11 cellular contexts compared by ENCODE assay signal in the genomic region with DNA sequence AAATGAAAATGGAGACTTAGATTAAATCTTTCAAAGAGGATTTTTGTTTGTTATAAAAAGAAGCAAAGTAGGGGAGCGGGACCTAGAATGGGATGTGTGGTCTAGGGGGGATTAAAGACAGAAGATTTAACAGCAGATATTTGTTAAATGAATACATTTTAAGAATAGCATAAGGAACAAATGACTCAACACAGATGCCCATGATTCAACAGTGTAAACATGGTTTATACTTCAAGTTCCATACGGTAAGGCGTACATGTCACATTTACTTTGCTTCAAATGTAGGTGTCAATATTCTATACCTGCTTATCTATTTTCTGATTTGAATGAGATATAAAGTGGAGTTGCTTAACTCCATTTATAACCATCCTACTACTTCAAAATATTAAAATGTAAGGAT. TPM values are rescaled to one million over a fixed set of nuclear protein-coding genes. Genes with fewer than 3 reads are reported as not detected.
DNase-seq lines count a peak whose midpoint lies in the region; ATAC-seq and TF ChIP-seq lines count a peak whose summit lies in the region.
"Had no signal": no experiment of that assay in that cellular context is flagged by ENCODE, and none has a peak within 500 bp of the region (broad histone marks: within the 10 kb centered on the region; RNA-seq: fewer than 3 reads in every experiment).

No MANE protein-coding gene starts in this region.

- no peak overlapping the region for H3K14ac ChIP-seq in neuronal stem cell (ENCODE audit: low read length)

- H3K36me3 ChIP-seq in neuronal stem cell (replicated peaks in 1 of 2; ENCODE audit: control insufficient read depth in 2 of 2, insufficient read depth in 2 of 2, low read length in 2 of 2): peaks cover 3 to 16% of the 10 kb centered on the region in 2 donors

- H2AFZ ChIP-seq in neuronal stem cell (ENCODE audit: low read length): no peak overlapping the region

- H3K27me3 Mint-ChIP-seq in T-helper 1 cell treated with Interleukin-12 subunit alpha and Interleukin-12 subunit beta and Interleukin-4 antibody, amounts not matched to agents 30 μg/mL and 1 μg/mL, for 36 hours (ENCODE audit: low read depth): no peaks in the 10 kb centered on the region
- no peaks in the 10 kb centered on the region for H3K27me3 Mint-ChIP-seq in stimulated activated naive B cell treated with anti-CD40 and anti-IgM and Interleukin-4, amounts not matched to agents 10 μg/mL and 1 μg/mL and 100 μg/mL, for 72 hours

- no peak overlapping the region for H4K8ac ChIP-seq in neuronal stem cell (ENCODE audit: low read depth, low read length)

- no peak for TF ChIP-seq CTCF in WI38 (IDR thresholded peaks at IDR 0.05; ENCODE audit: low read depth, low read length)
- no peak for TF ChIP-seq CTCF in fibroblast of villous mesenchyme (IDR thresholded peaks at IDR 0.05; ENCODE audit: insufficient read depth, low read depth, low read length)

- no peak overlapping the region for H3K4me2 ChIP-seq in neuronal stem cell (ENCODE audit: insufficient read depth, low read length, poor library complexity, severe bottlenecking)

- no peaks in the 10 kb centered on the region for H3K9me3 Mint-ChIP-seq in T-helper 1 cell treated with Interleukin-12 subunit alpha and Interleukin-12 subunit beta and Interleukin-4 antibody, amounts not matched to agents 30 μg/mL and 1 μg/mL, for 36 hours
- H3K9me3 Mint-ChIP-seq in stimulated activated naive B cell treated with anti-CD40 and anti-IgM and Interleukin-4, amounts not matched to agents 10 μg/mL and 1 μg/mL and 100 μg/mL, for 72 hours: no peaks in the 10 kb centered on the region

- no peak overlapping the region for H2BK15ac ChIP-seq in neuronal stem cell (ENCODE audit: low read length)

- DNase-seq in T-helper 1 cell: no peak
- DNase-seq in fibroblast of villous mesenchyme (ENCODE audit: low read depth): peak; percentile 49
- DNase-seq in stimulated activated naive B cell treated with anti-CD40 and anti-IgM and Interleukin-4, amounts not matched to agents 10 μg/mL and 1 μg/mL and 100 μg/mL, for 72 hours: no peak
- no peak for DNase-seq in neuronal stem cell (ENCODE audit: low spot score)
- DNase-seq: left cardiac atrium, NCI-H146 had no signal

- no CpG with 5 or more reads among the region's 3 CpGs for WGBS in neuronal stem cell (ENCODE audit: extremely low coverage in 2 of 2, insufficient read length in 2 of 2, insufficient replicate concordance in 1 of 2), 2 donors

- no peak overlapping the region for H2AK5ac ChIP-seq in neuronal stem cell (ENCODE audit: low read depth, low read length)

- no peak overlapping the region for H2BK5ac ChIP-seq in neuronal stem cell (ENCODE audit: low read length)

- H3K4me1 Mint-ChIP-seq in T-helper 1 cell treated with Interleukin-12 subunit alpha and Interleukin-12 subunit beta and Interleukin-4 antibody, amounts not matched to agents 30 μg/mL and 1 μg/mL, for 36 hours (ENCODE audit: low read depth): peaks cover 27% of the 10 kb centered on the region
- peaks cover 29 to 51% of the 10 kb centered on the region in 2 donors for H3K4me1 Mint-ChIP-seq in stimulated activated naive B cell treated with anti-CD40 and anti-IgM and Interleukin-4, amounts not matched to agents 10 μg/mL and 1 μg/mL and 100 μg/mL, for 72 hours

- no peak overlapping the region for H3K4ac ChIP-seq in neuronal stem cell (ENCODE audit: low read length)

- no peaks in the 10 kb centered on the region for H3K27me3 ChIP-seq in neuronal stem cell (ENCODE audit: control insufficient read depth in 3 of 3, insufficient read depth in 3 of 3, low read depth in 1 of 3, low read length in 3 of 3)

- H3K4me3 ChIP-seq in WI38 (ENCODE audit: low read depth, low read length) (peak overlapping the region; percentile 60), fibroblast of villous mesenchyme (ENCODE audit: low read depth, low read length) (peak overlapping the region; percentile 79), neuronal stem cell (ENCODE audit: low read length in 2 of 2) (no peak overlapping the region)

- no peak overlapping the region for H3K23ac ChIP-seq in neuronal stem cell (ENCODE audit: low read depth, low read length, poor library complexity)

- peak overlapping the region; percentile 59 for H3K4me3 Mint-ChIP-seq in T-helper 1 cell treated with Interleukin-12 subunit alpha and Interleukin-12 subunit beta and Interleukin-4 antibody, amounts not matched to agents 30 μg/mL and 1 μg/mL, for 36 hours
- H3K4me3 Mint-ChIP-seq in stimulated activated naive B cell treated with anti-CD40 and anti-IgM and Interleukin-4, amounts not matched to agents 10 μg/mL and 1 μg/mL and 100 μg/mL, for 72 hours: peak overlapping the region; percentile 26 to 44

- H3K18ac ChIP-seq in neuronal stem cell (ENCODE audit: low read length): no peak overlapping the region

- H3K36me3 Mint-ChIP-seq in T-helper 1 cell treated with Interleukin-12 subunit alpha and Interleukin-12 subunit beta and Interleukin-4 antibody, amounts not matched to agents 30 μg/mL and 1 μg/mL, for 36 hours (ENCODE audit: low read depth): peaks cover 21% of the 10 kb centered on the region
- peaks cover 9 to 32% of the 10 kb centered on the region in 2 donors for H3K36me3 Mint-ChIP-seq in stimulated activated naive B cell treated with anti-CD40 and anti-IgM and Interleukin-4, amounts not matched to agents 10 μg/mL and 1 μg/mL and 100 μg/mL, for 72 hours

- H3K27ac ChIP-seq in neuronal stem cell (replicated peaks; ENCODE audit: low read length): no peak overlapping the region
- H3K27ac ChIP-seq: 22Rv1 had no signal

- no peak overlapping the region for H4K91ac ChIP-seq in neuronal stem cell (ENCODE audit: low read depth, low read length, poor library complexity)

- ATAC-seq in stimulated activated naive B cell treated with anti-CD40 and anti-IgM and Interleukin-4, amounts not matched to agents 10 μg/mL and 1 μg/mL and 100 μg/mL, for 72 hours (replicated peaks): no peak
- ATAC-seq in HG02938 (IDR thresholded peaks at IDR 0.05; ENCODE audit: unreplicated experiment): no peak
- ATAC-seq in HG03159 (IDR thresholded peaks at IDR 0.05; ENCODE audit: unreplicated experiment): no peak

- H3K9ac ChIP-seq in neuronal stem cell (ENCODE audit: low read depth, low read length, poor library complexity): no peak overlapping the region

- peaks cover 0 to 7% of the 10 kb centered on the region in 2 donors for H3K4me1 ChIP-seq in neuronal stem cell (ENCODE audit: control insufficient read depth in 2 of 2, insufficient read depth in 1 of 2, low read depth in 1 of 2, low read length in 2 of 2)

- H3K79me1 ChIP-seq in neuronal stem cell (ENCODE audit: low read depth, low read length): peaks cover 5% of the 10 kb centered on the region

- H2BK120ac ChIP-seq in neuronal stem cell (ENCODE audit: low read depth, low read length): no peak overlapping the region

- no peak overlapping the region for H2BK12ac ChIP-seq in neuronal stem cell (ENCODE audit: low read length)

- H3K27ac Mint-ChIP-seq in T-helper 1 cell treated with Interleukin-12 subunit alpha and Interleukin-12 subunit beta and Interleukin-4 antibody, amounts not matched to agents 30 μg/mL and 1 μg/mL, for 36 hours: peak overlapping the region; percentile 11
- peak overlapping the region; percentile 1 for H3K27ac Mint-ChIP-seq in stimulated activated naive B cell treated with anti-CD40 and anti-IgM and Interleukin-4, amounts not matched to agents 10 μg/mL and 1 μg/mL and 100 μg/mL, for 72 hours

- peaks cover 0 to 8% of the 10 kb centered on the region in 2 donors for H3K9me3 ChIP-seq in neuronal stem cell (replicated peaks in 1 of 2; ENCODE audit: control insufficient read depth in 2 of 2, insufficient read depth in 1 of 2, low read depth in 1 of 2, low read length in 2 of 2)

RNA-seq across cellular contexts. Expression of gene TICAM2, which starts 1.5 kb away (rescaled TPM):
- total RNA-seq in fibroblast of villous mesenchyme: 6.9 and 7.1 TPM in 2 replicates
- polyA plus RNA-seq in neuronal stem cell (2013, experiment 1 of 2): 0.36 TPM
- polyA plus RNA-seq in neuronal stem cell (2013, experiment 2 of 2): 0.39 TPM

RNA-seq across cellular contexts. Expression of gene TMED7, which starts 25.1 kb away (rescaled TPM):
- 134 and 234 TPM in 2 replicates for total RNA-seq in fibroblast of villous mesenchyme
- polyA plus RNA-seq in neuronal stem cell (2013, experiment 1 of 2): 37.0 TPM
- 38.5 TPM for polyA plus RNA-seq in neuronal stem cell (2013, experiment 2 of 2)

RNA-seq across cellular contexts. Expression of gene FEM1C, which starts 56.2 kb away (rescaled TPM):
- total RNA-seq in fibroblast of villous mesenchyme: 11.3 and 17.3 TPM in 2 replicates
- 9.1 TPM for polyA plus RNA-seq in neuronal stem cell (2013, experiment 1 of 2)
- 9.3 TPM for polyA plus RNA-seq in neuronal stem cell (2013, experiment 2 of 2)

Comparison
In these comparisons a context has a peak if more than half of its experiments do, and no peak if none do; other contexts are left out.
1. H3K4me3 ChIP-seq: peak in WI38 (single experiment) and fibroblast of villous mesenchyme (single experiment); none in neuronal stem cell (0 of 2).